11 cellular contexts compared by ENCODE assay signal in genomic region chr17:77723071-77723908, GRCh38.
DNase-seq lines count a peak whose midpoint lies in the region; ATAC-seq and TF ChIP-seq lines count a peak whose summit lies in the region.
"Had no signal": no experiment of that assay in that cellular context is flagged by ENCODE, and none has a peak within 500 bp of the region (broad histone marks: within the 10 kb centered on the region; RNA-seq: fewer than 3 reads in every experiment).

No MANE protein-coding gene starts in this region.

- DNase-seq in left ventricle myocardium inferior (peak; percentile 38), heart right ventricle (no peak), NCI-H2196 treated with DMSO at 0.1 percent for 48 hours (lab: John Stamatoyannopoulos, UW; ENCODE audit: unreplicated experiment) (peak; percentile 32), thyroid gland (peak; percentile 40 to 59), T-helper 2 cell (no peak), NCI-H187 treated with DMSO at 0.1 percent for 48 hours (lab: John Stamatoyannopoulos, UW) (no peak)
- DNase-seq: activated CD4-positive, alpha-beta memory T cell treated with anti-CD3 and anti-CD28 coated beads, Interleukin-2, amount 10 ng/mL, durations not matched to agents 7 days and 5 days; kidney glomerular epithelial cell; psoas muscle had no signal

- 77 to 81% methylated on average over 19 to 20 of the region's 20 CpGs for WGBS in heart right ventricle, 2 donors
- 86 to 87% methylated on average over 12 to 20 of the region's 20 CpGs for whole genome bisulfite sequencing in thyroid gland, 2 donors

- ATAC-seq in heart right ventricle = no peak
- ATAC-seq: psoas muscle had no signal

- H3K36me3 ChIP-seq in left ventricle myocardium inferior (no peaks in the 10 kb centered on the region), heart right ventricle (no peaks in the 10 kb centered on the region), thyroid gland (no peaks in the 10 kb centered on the region)

- no peak overlapping the region for H3K4me3 ChIP-seq in left ventricle myocardium inferior
- no peak overlapping the region for H3K4me3 ChIP-seq in heart right ventricle
- no peak overlapping the region for H3K4me3 ChIP-seq in thyroid gland (replicated peaks in 1 of 3)
- H3K4me3 ChIP-seq: psoas muscle, SK-N-MC had no signal

- no peak for TF ChIP-seq POLR2A in thyroid gland (IDR thresholded peaks at IDR 0.05)

- H3K9me3 ChIP-seq in left ventricle myocardium inferior (replicated peaks) (no peaks in the 10 kb centered on the region), heart right ventricle (no peaks in the 10 kb centered on the region), thyroid gland (no peaks in the 10 kb centered on the region)
- H3K9me3 ChIP-seq: psoas muscle had no signal

- H3K4me1 ChIP-seq in left ventricle myocardium inferior (peaks cover 26% of the 10 kb centered on the region), heart right ventricle (peaks cover 0 to 26% (median 11%) of the 10 kb centered on the region in 9 donors), thyroid gland (peaks cover 13 to 24% of the 10 kb centered on the region in 2 donors)
- H3K4me1 ChIP-seq: psoas muscle had no signal

- TF ChIP-seq CTCF in left ventricle myocardium inferior (IDR thresholded peaks at IDR 0.05; ENCODE audit: borderline replicate concordance) (no peak), heart right ventricle (IDR thresholded peaks at IDR 0.05) (no peak), thyroid gland (IDR thresholded peaks at IDR 0.05) (no peak)

- intact Hi-C loops in left ventricle myocardium inferior (cut with micrococcal nuclease) (no loop called here), heart right ventricle (cut with DNase I) (loop anchor here in 1 of 10 donors (10.0 kb wide), 1 partner anchor 178 kb away; no protein-coding TSS in a partner anchor), thyroid gland (cut with DNase I) (no loop called here)

- H3K27me3 ChIP-seq in left ventricle myocardium inferior (ENCODE audit: low read depth) (no peaks in the 10 kb centered on the region), heart right ventricle (no peaks in the 10 kb centered on the region), layer of hippocampus (ENCODE audit: control insufficient read depth, insufficient read depth, low read length) (no peaks in the 10 kb centered on the region), thyroid gland (no peaks in the 10 kb centered on the region)

- H3K27ac ChIP-seq in left ventricle myocardium inferior (replicated peaks) = no peak overlapping the region
- H3K27ac ChIP-seq in heart right ventricle = no peak overlapping the region
- peak overlapping the region; percentile 43 for H3K27ac ChIP-seq in layer of hippocampus (ENCODE audit: low read depth, low read length)
- H3K27ac ChIP-seq in thyroid gland = no peak overlapping the region
- H3K27ac ChIP-seq: psoas muscle, SK-N-MC had no signal

Comparison
In these comparisons a context has a peak if more than half of its experiments do, and no peak if none do; other contexts are left out.
1. DNase-seq: peak in left ventricle myocardium inferior (single experiment), NCI-H2196 treated with DMSO at 0.1 percent for 48 hours (single experiment) and thyroid gland (2 of 2); none in heart right ventricle (0 of 2), T-helper 2 cell (0 of 5) and NCI-H187 treated with DMSO at 0.1 percent for 48 hours (single experiment).